26 cellular contexts compared by ENCODE assay signal in genomic region chr9:25226901-25227686, GRCh38.
DNase-seq lines count a peak whose midpoint lies in the region; ATAC-seq, FAIRE-seq and TF ChIP-seq lines count a peak whose summit lies in the region.
"Had no signal": no experiment of that assay in that cellular context is flagged by ENCODE, and none has a peak within 500 bp of the region (broad histone marks: within the 10 kb centered on the region; RNA-seq: fewer than 3 reads in every experiment).

No MANE protein-coding gene starts in this region.

- H3K4me3 Mint-ChIP-seq in H9 (no peak overlapping the region), endodermal cell (no peak overlapping the region)
- H3K4me3 Mint-ChIP-seq: CD14-positive monocyte; CD4-positive, alpha-beta T cell; CD8-positive, alpha-beta memory T cell had no signal

- no peak overlapping the region for H3K9ac ChIP-seq in H9 (ENCODE audit: extremely low read depth, insufficient read length, low read length)
- H3K9ac ChIP-seq in HUES64 (ENCODE audit: low read depth, low read length), result no peak overlapping the region
- H3K9ac ChIP-seq in endodermal cell (ENCODE audit: extremely low read depth, low read length, poor library complexity, severe bottlenecking), result no peak overlapping the region
- H3K9ac ChIP-seq: BLaER1 treated with 17β-estradiol and CSF1 and Interleukin-3, amounts not matched to agents 10 nM and 100 nM; GM23248 had no signal

- H2BK5ac ChIP-seq in H9 (ENCODE audit: insufficient read length, low read length), result no peak overlapping the region

- no peak overlapping the region for H3K14ac ChIP-seq in H9 (ENCODE audit: insufficient read depth, low read length)

- no peak overlapping the region for H2BK15ac ChIP-seq in H9 (ENCODE audit: low read depth, low read length)

- no CpG with 5 or more reads among the region's 8 CpGs for WGBS in H9 (ENCODE audit: extremely low coverage, insufficient read length, low lambda C conversion rate)
- 93% methylated on average over 8 of the region's 8 CpGs for WGBS in HUES64
- 92 to 93% methylated on average over 4 to 8 of the region's 8 CpGs for WGBS in endodermal cell (ENCODE audit: insufficient coverage in 1 of 2, insufficient read length in 1 of 2), 2 experiments
- 90 to 92% methylated on average over 8 of the region's 8 CpGs for WGBS in aorta, 2 donors

- no peak overlapping the region for H3K4me3 ChIP-seq in HUES64 (ENCODE audit: low read length)
- H3K4me3 ChIP-seq in endodermal cell (ENCODE audit: low read length), result no peak overlapping the region
- H3K4me3 ChIP-seq in aorta (ENCODE audit: low read length in 2 of 2), result no peak overlapping the region
- H3K4me3 ChIP-seq: A549; BLaER1 treated with 17β-estradiol and CSF1 and Interleukin-3, amounts not matched to agents 10 nM and 100 nM; GM12878; GM23248 had no signal

- no peaks in the 10 kb centered on the region for H3K23me2 ChIP-seq in H9 (ENCODE audit: insufficient read length, low read depth, low read length, poor library complexity, severe bottlenecking)

- H3K27ac Mint-ChIP-seq in H9 (peak overlapping the region; percentile 44 to 96 (median 62); a peak in 6 of 7 replicates), endodermal cell (no peak overlapping the region)
- H3K27ac Mint-ChIP-seq: CD14-positive monocyte; CD4-positive, alpha-beta T cell; CD8-positive, alpha-beta memory T cell had no signal

- H3K9me3 Mint-ChIP-seq in H9 (peaks cover 31 to 34% of the 10 kb centered on the region in 2 experiments), endodermal cell (peaks cover 30% of the 10 kb centered on the region)

- H3K4me1 Mint-ChIP-seq in H9 (peaks cover 13 to 14% of the 10 kb centered on the region in 2 experiments), endodermal cell (no peaks in the 10 kb centered on the region)
- H3K4me1 Mint-ChIP-seq: CD14-positive monocyte; CD8-positive, alpha-beta memory T cell had no signal

- no peak overlapping the region for H2BK20ac ChIP-seq in H9 (ENCODE audit: low read depth, low read length, poor library complexity, severe bottlenecking)

- H4K5ac ChIP-seq in H9 (ENCODE audit: insufficient read length, low read depth, low read length), result no peak overlapping the region

- H4K8ac ChIP-seq in H9 (replicated peaks; ENCODE audit: insufficient read length, low read depth, low read length), result no peak overlapping the region

- no peak for TF ChIP-seq CTCF in H9 (conservative IDR thresholded peaks at IDR 0.05)
- no peak for TF ChIP-seq CTCF in endodermal cell (conservative IDR thresholded peaks at IDR 0.05)

- H3K79me1 ChIP-seq in H9 (ENCODE audit: insufficient read depth, low read depth, low read length, poor library complexity, severe bottlenecking), result no peaks in the 10 kb centered on the region

- peak; percentile 26 for ATAC-seq in aorta (ENCODE audit: low FRiP score)
- ATAC-seq in HG03469 (IDR thresholded peaks at IDR 0.05; ENCODE audit: unreplicated experiment), result no peak
- ATAC-seq: A549, GM12878, HCT116 had no signal

- H3K79me2 ChIP-seq in H9 (ENCODE audit: insufficient read depth, low read length), result no peaks in the 10 kb centered on the region

- H3K4me2 ChIP-seq in H9 (ENCODE audit: insufficient read depth, insufficient read length, low read length), result no peak overlapping the region
- H3K4me2 ChIP-seq: A549; BLaER1 treated with 17β-estradiol and CSF1 and Interleukin-3, amounts not matched to agents 10 nM and 100 nM had no signal

- no peak overlapping the region for H3K56ac ChIP-seq in H9 (ENCODE audit: insufficient read length, low read depth, low read length)

- H3K23ac ChIP-seq in H9 (ENCODE audit: insufficient read length, low read depth, low read length), result no peak overlapping the region

- intact Hi-C loops in aorta (cut with DNase I), result no loop called here

- DNase-seq in H9 (peak; percentile 27), endodermal cell (peak; percentile 50), aorta (no peak), HTR-8/SVneo (ENCODE audit: insufficient read length, low spot score) (no peak), amygdala (lab: John Stamatoyannopoulos, UW) (no peak)
- DNase-seq: 8988T; ACHN; AML-193; CD4-positive, alpha-beta T cell; CD8-positive, alpha-beta memory T cell; DMS 273 treated with DMSO at 0.1 percent for 48 hours; DMS79; EL; GDM1; GM23248 had no signal

- H3T11ph ChIP-seq in H9 (ENCODE audit: low read length), result no peak overlapping the region

- FAIRE-seq in HTR-8/SVneo (lab: Jason Lieb, UNC), result no peak
- FAIRE-seq: A549, D721Med, GM12878, GM19239, H54 had no signal

- H3K27ac ChIP-seq in H9 (ENCODE audit: insufficient read length, low read depth, low read length) (no peak overlapping the region), HUES64 (ENCODE audit: low read depth, low read length) (peak overlapping the region; percentile 72; the same call in 1 of the 2 replicates), endodermal cell (ENCODE audit: low read depth, low read length) (no peak overlapping the region), aorta (ENCODE audit: low read depth in 1 of 2, low read length in 2 of 2) (no peak overlapping the region)
- H3K27ac ChIP-seq: A549; BLaER1 treated with 17β-estradiol and CSF1 and Interleukin-3, amounts not matched to agents 10 nM and 100 nM; GM23248 had no signal

- H3K4ac ChIP-seq in H9 (ENCODE audit: low read depth, low read length), result no peak overlapping the region

- no peak overlapping the region for H2BK12ac ChIP-seq in H9 (ENCODE audit: insufficient read length, low read depth, low read length)

- no peaks in the 10 kb centered on the region for H4K20me1 ChIP-seq in H9 (ENCODE audit: control insufficient read depth, insufficient read depth, insufficient read length)
- H4K20me1 ChIP-seq: BLaER1 treated with 17β-estradiol and CSF1 and Interleukin-3, amounts not matched to agents 10 nM and 100 nM had no signal

- peaks cover 28 to 39% (median 37%) of the 10 kb centered on the region in 3 experiments for H3K36me3 Mint-ChIP-seq in H9 (ENCODE audit: insufficient read depth in 1 of 3, low read depth in 3 of 3)
- peaks cover 8% of the 10 kb centered on the region for H3K36me3 Mint-ChIP-seq in endodermal cell (ENCODE audit: low read depth)
- H3K36me3 Mint-ChIP-seq: CD14-positive monocyte; CD8-positive, alpha-beta memory T cell had no signal

- no peak overlapping the region for H3K18ac ChIP-seq in H9 (ENCODE audit: insufficient read length, low read depth, low read length)

- H3K4me1 ChIP-seq in H9 (ENCODE audit: insufficient read depth, low read length) (no peaks in the 10 kb centered on the region), HUES64 (ENCODE audit: insufficient read depth, low read length) (no peaks in the 10 kb centered on the region), endodermal cell (ENCODE audit: control insufficient read depth, insufficient read depth, low read length) (no peaks in the 10 kb centered on the region), aorta (ENCODE audit: control insufficient read depth in 1 of 2, insufficient read depth in 2 of 2, low read length in 2 of 2) (no peaks in the 10 kb centered on the region)
- H3K4me1 ChIP-seq: A549; BE2C; BLaER1 treated with 17β-estradiol and CSF1 and Interleukin-3, amounts not matched to agents 10 nM and 100 nM had no signal

- H3K27me3 Mint-ChIP-seq in H9 (ENCODE audit: low read depth) (0 out of 2 replicates have a peak, but pooled peaks cover 3% of the 10 kb centered on the region), endodermal cell (ENCODE audit: insufficient read depth) (no peaks in the 10 kb centered on the region)
- H3K27me3 Mint-ChIP-seq: CD4-positive, alpha-beta T cell; CD8-positive, alpha-beta memory T cell had no signal

- H2BK120ac ChIP-seq in H9 (ENCODE audit: low read depth, low read length, poor library complexity, severe bottlenecking), result no peak overlapping the region

- H2AFZ ChIP-seq in H9 (ENCODE audit: low read length), result no peak overlapping the region
- H2AFZ ChIP-seq: GM23248 had no signal

- no peak overlapping the region for H2AK5ac ChIP-seq in H9 (ENCODE audit: insufficient read length, low read length)

- H3K9me3 ChIP-seq in H9 (ENCODE audit: control insufficient read depth, low read depth, low read length), result no peaks in the 10 kb centered on the region
- peaks cover 18% of the 10 kb centered on the region for H3K9me3 ChIP-seq in HUES64 (ENCODE audit: insufficient read depth, low read depth, low read length)
- no peaks in the 10 kb centered on the region for H3K9me3 ChIP-seq in endodermal cell (ENCODE audit: control insufficient read depth, low read length)
- no peaks in the 10 kb centered on the region for H3K9me3 ChIP-seq in aorta (ENCODE audit: control insufficient read depth, low read length)
- H3K9me3 ChIP-seq: A549, BE2C had no signal

- no peaks in the 10 kb centered on the region for H3K27me3 ChIP-seq in H9 (ENCODE audit: insufficient read depth, low read length)
- no peaks in the 10 kb centered on the region for H3K27me3 ChIP-seq in HUES64 (ENCODE audit: insufficient read depth, low read length)
- H3K27me3 ChIP-seq in endodermal cell (ENCODE audit: control insufficient read depth, insufficient read depth, low read length, poor library complexity, severe bottlenecking), result no peaks in the 10 kb centered on the region
- H3K27me3 ChIP-seq in aorta (ENCODE audit: control insufficient read depth in 1 of 2, insufficient read depth in 2 of 2, low read length in 1 of 2), result no peaks in the 10 kb centered on the region
- H3K27me3 ChIP-seq: BE2C; BLaER1 treated with 17β-estradiol and CSF1 and Interleukin-3, amounts not matched to agents 10 nM and 100 nM had no signal

- H3K36me3 ChIP-seq in HUES64 (ENCODE audit: insufficient read depth, low read length), result 0 out of 2 replicates have a peak, but pooled peaks cover 3% of the 10 kb centered on the region
- H3K36me3 ChIP-seq in endodermal cell (ENCODE audit: control insufficient read depth, insufficient read depth, low read length), result no peaks in the 10 kb centered on the region
- H3K36me3 ChIP-seq in aorta (ENCODE audit: control insufficient read depth in 1 of 2, insufficient read depth in 2 of 2, low read length in 1 of 2), result no peaks in the 10 kb centered on the region
- H3K36me3 ChIP-seq: BE2C; BLaER1 treated with 17β-estradiol and CSF1 and Interleukin-3, amounts not matched to agents 10 nM and 100 nM had no signal

- H4K91ac ChIP-seq in H9 (ENCODE audit: insufficient read length, low read depth, low read length), result no peak overlapping the region

Comparison
In these comparisons a context has a peak if more than half of its experiments do, and no peak if none do; other contexts are left out.
1. DNase-seq: peak in H9 (single experiment) and endodermal cell (single experiment); none in aorta (0 of 2), HTR-8/SVneo (single experiment) and amygdala (0 of 56).